ENCODE assay signal across 1 cellular context in genomic region chr2:73284296-73285161, GRCh38.
TF ChIP-seq lines count a peak whose summit lies in the region.

FBXO41 (minus strand) TSS chr2:73284478; CDS start chr2:73269630, 14,848 bp downstream.

TF ChIP-seq in H1, 55 proteins besides CTCF, POLR2A, EP300 and RAD21:
- TF ChIP-seq CHD2 (IDR thresholded peaks at IDR 0.05; ENCODE audit: low read length), result no peak
- TF ChIP-seq KDM4A (IDR thresholded peaks at IDR 0.05; ENCODE audit: low read depth, low read length, severe bottlenecking), result peak; percentile 87
- no peak for TF ChIP-seq HDAC6 (IDR thresholded peaks at IDR 0.05; ENCODE audit: low read depth, low read length)
- TF ChIP-seq RXRA (IDR thresholded peaks at IDR 0.05; ENCODE audit: insufficient read depth, low read depth, low read length), result no peak
- no peak for TF ChIP-seq SIX5 (IDR thresholded peaks at IDR 0.05; ENCODE audit: low read depth, low read length)
- no peak for TF ChIP-seq CTBP2 (IDR thresholded peaks at IDR 0.05; ENCODE audit: borderline replicate concordance, insufficient read depth, insufficient read length, low read length)
- no peak for TF ChIP-seq CREB1 (IDR thresholded peaks at IDR 0.05)
- no peak for TF ChIP-seq SUZ12 (IDR thresholded peaks at IDR 0.05; ENCODE audit: low read length)
- TF ChIP-seq NRF1 (IDR thresholded peaks at IDR 0.05; ENCODE audit: low read depth, low read length), result no peak
- no peak for TF ChIP-seq CBX5 (IDR thresholded peaks at IDR 0.05; ENCODE audit: low read depth, low read length)
- no peak for TF ChIP-seq FOSL1 (IDR thresholded peaks at IDR 0.05; ENCODE audit: insufficient read depth, low read depth, low read length)
- 0 out of 2 replicates have a peak, but pooled peaks have one; percentile 21 for TF ChIP-seq POLR2AphosphoS5 (IDR thresholded peaks at IDR 0.05; ENCODE audit: low read depth, low read length)
- no peak for TF ChIP-seq USF2 (IDR thresholded peaks at IDR 0.05; ENCODE audit: low read length)
- TF ChIP-seq ASH2L (IDR thresholded peaks at IDR 0.05; ENCODE audit: low read length), result peak; percentile 45
- peak in 1 of 2 experiments; percentile 66; a peak in 1 of 4 replicates for TF ChIP-seq HDAC2 (IDR thresholded peaks at IDR 0.05; ENCODE audit: borderline replicate concordance in 1 of 2, low read depth in 2 of 2, low read length in 2 of 2)
- TF ChIP-seq TAF7 (optimal IDR thresholded peaks at IDR 0.05; ENCODE audit: borderline replicate concordance, low read depth, low read length), result no peak
- TF ChIP-seq ZNF274 (IDR thresholded peaks at IDR 0.05; ENCODE audit: borderline replicate concordance, extremely low read depth, low read length), result no peak
- no peak for TF ChIP-seq JUND (IDR thresholded peaks at IDR 0.05; ENCODE audit: low read length)
- TF ChIP-seq ATF2 (IDR thresholded peaks at IDR 0.05; ENCODE audit: low read length), result no peak
- no peak for TF ChIP-seq KDM1A (IDR thresholded peaks at IDR 0.05; ENCODE audit: borderline replicate concordance, low read length)
- 0 out of 2 replicates have a peak, but pooled peaks have one; percentile 13 for TF ChIP-seq TEAD4 (IDR thresholded peaks at IDR 0.05; ENCODE audit: low read depth, low read length)
- TF ChIP-seq EZH2 (IDR thresholded peaks at IDR 0.05; ENCODE audit: low read depth, low read length, severe bottlenecking), result no peak
- no peak for TF ChIP-seq GTF2F1 (IDR thresholded peaks at IDR 0.05; ENCODE audit: borderline replicate concordance, low read depth, low read length)
- TF ChIP-seq SAP30 (IDR thresholded peaks at IDR 0.05; ENCODE audit: insufficient read depth, insufficient replicate concordance, low read length), result no peak
- 0 out of 4 replicates have a peak, but pooled peaks of 1 of the 2 experiments have one; percentile 35 for TF ChIP-seq SIN3A (conservative IDR thresholded peaks at IDR 0.05 in 1 of 2, IDR thresholded peaks at IDR 0.05 in 1 of 2; ENCODE audit: low read depth in 1 of 2, low read length in 2 of 2)
- no peak for TF ChIP-seq SIRT6 (IDR thresholded peaks at IDR 0.05; ENCODE audit: low read length)
- TF ChIP-seq ATF3 (IDR thresholded peaks at IDR 0.05; ENCODE audit: insufficient read depth, low read depth, low read length), result no peak
- TF ChIP-seq CBX8 (IDR thresholded peaks at IDR 0.05; ENCODE audit: borderline replicate concordance, low read depth, low read length), result no peak
- no peak for TF ChIP-seq BRCA1 (IDR thresholded peaks at IDR 0.05; ENCODE audit: low read depth, low read length)
- 0 out of 2 replicates have a peak, but pooled peaks have one; percentile 24 for TF ChIP-seq RBBP5 (IDR thresholded peaks at IDR 0.05; ENCODE audit: borderline replicate concordance, low read depth, low read length)
- peak; percentile 35; the same call in 1 of the 2 replicates for TF ChIP-seq SP1 (IDR thresholded peaks at IDR 0.05; ENCODE audit: low read depth, low read length)
- no peak for TF ChIP-seq RNF2 (IDR thresholded peaks at IDR 0.05; ENCODE audit: borderline replicate concordance, low read depth, low read length, missing control alignments, poor library complexity, severe bottlenecking)
- no peak for TF ChIP-seq NANOG (IDR thresholded peaks at IDR 0.05; ENCODE audit: insufficient read depth, low read depth, low read length, poor library complexity, severe bottlenecking)
- TF ChIP-seq PHF8 (conservative IDR thresholded peaks at IDR 0.05; ENCODE audit: low read depth, low read length), result no peak; the same call in 1 of the 2 replicates
- peak; percentile 57; the same call in 1 of the 2 replicates for TF ChIP-seq MAX (IDR thresholded peaks at IDR 0.05)
- TF ChIP-seq E2F6 (IDR thresholded peaks at IDR 0.05), result peak; percentile 54; the same call in 1 of the 2 replicates
- no peak for TF ChIP-seq POU5F1 (IDR thresholded peaks at IDR 0.05; ENCODE audit: low read depth, low read length)
- no peak for TF ChIP-seq JUN (IDR thresholded peaks at IDR 0.05; ENCODE audit: low read depth, low read length)
- TF ChIP-seq EGR1 (IDR thresholded peaks at IDR 0.05; ENCODE audit: borderline replicate concordance, low read depth, low read length), result peak; percentile 28; the same call in 1 of the 2 replicates
- no peak for TF ChIP-seq KDM5A (IDR thresholded peaks at IDR 0.05; ENCODE audit: low read length)
- TF ChIP-seq TBP (IDR thresholded peaks at IDR 0.05; ENCODE audit: low read depth, low read length), result no peak
- no peak for TF ChIP-seq RFX5 (IDR thresholded peaks at IDR 0.05; ENCODE audit: borderline replicate concordance, low read depth, low read length)
- no peak for TF ChIP-seq CHD1 (IDR thresholded peaks at IDR 0.05; ENCODE audit: low read depth, low read length)
- no peak for TF ChIP-seq SP2 (IDR thresholded peaks at IDR 0.05; ENCODE audit: low read length)
- TF ChIP-seq MAFK (IDR thresholded peaks at IDR 0.05; ENCODE audit: low read depth, low read length), result no peak
- no peak for TF ChIP-seq SP4 (IDR thresholded peaks at IDR 0.05; ENCODE audit: low read length)
- TF ChIP-seq SRF (IDR thresholded peaks at IDR 0.05; ENCODE audit: low read depth, low read length), result no peak
- no peak for TF ChIP-seq YY1 (IDR thresholded peaks at IDR 0.05; ENCODE audit: low read depth, low read length)
- no peak for TF ChIP-seq BCL11A (IDR thresholded peaks at IDR 0.05; ENCODE audit: low read depth in 2 of 2, low read length in 2 of 2)
- peak; percentile 69; the same call in 1 of the 2 replicates for TF ChIP-seq TCF12 (IDR thresholded peaks at IDR 0.05; ENCODE audit: low read depth, low read length)
- no peak for TF ChIP-seq CHD7 (IDR thresholded peaks at IDR 0.05; ENCODE audit: insufficient replicate concordance, low read length)
- peak; percentile 63 for TF ChIP-seq TAF1 (IDR thresholded peaks at IDR 0.05; ENCODE audit: low read depth, low read length)
- no peak for TF ChIP-seq BACH1 (IDR thresholded peaks at IDR 0.05; ENCODE audit: low read length)
- no peak for TF ChIP-seq GABPA (IDR thresholded peaks at IDR 0.05; ENCODE audit: borderline replicate concordance, insufficient read depth, low read length)
- TF ChIP-seq CEBPB (IDR thresholded peaks at IDR 0.05; ENCODE audit: low read depth, low read length), result no peak
